ENCODE assay signal across 1 cellular context in the genomic region with DNA sequence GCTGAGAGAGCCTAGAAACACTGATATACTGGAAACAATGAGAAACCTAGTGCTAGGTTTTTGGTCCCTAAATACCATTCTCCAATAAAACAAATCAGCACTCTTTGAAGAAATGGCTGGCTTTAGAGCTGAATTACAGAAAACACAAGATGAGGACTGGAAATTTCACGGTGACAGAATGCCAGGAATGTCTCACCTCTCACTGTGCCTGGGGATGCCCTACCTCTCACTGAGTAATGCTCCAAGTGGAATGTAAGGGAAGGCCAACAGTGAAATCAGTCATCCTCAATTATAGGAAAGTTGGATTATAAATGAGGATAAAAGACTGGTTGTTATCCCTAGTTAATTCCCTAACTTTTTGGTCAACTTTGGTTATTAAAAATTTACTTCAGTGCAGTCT.
A peak's percentile ranks its signal among the peaks of the same experiment; 100 is the strongest.
TF ChIP-seq lines count a peak whose summit lies in the region.

No MANE protein-coding gene starts in this region.

TF ChIP-seq in H1, 55 proteins besides CTCF, POLR2A, EP300 and RAD21:
- TF ChIP-seq FOSL1 (IDR thresholded peaks at IDR 0.05; ENCODE audit: insufficient read depth, low read depth, low read length): no peak
- TF ChIP-seq TEAD4 (IDR thresholded peaks at IDR 0.05; ENCODE audit: low read depth, low read length): peak; percentile 88
